Comparison of ENCODE assay signal across 9 cellular contexts in genomic region chr1:237672748-237673147, GRCh38.
DNase-seq lines count a peak whose midpoint lies in the region; ATAC-seq and TF ChIP-seq lines count a peak whose summit lies in the region.
"Had no signal": no experiment of that assay in that cellular context is flagged by ENCODE, and none has a peak within 500 bp of the region (broad histone marks: within the 10 kb centered on the region; RNA-seq: fewer than 3 reads in every experiment).

No MANE protein-coding gene starts in this region.

- no peak overlapping the region for H3K4me3 ChIP-seq in CD8-positive, alpha-beta T cell (ENCODE audit: low read depth, low read length)

- peaks cover 3% of the 10 kb centered on the region; the same call in 1 of the 2 replicates for H3K4me1 Mint-ChIP-seq in HFFc6 (ENCODE audit: low read depth)
- H3K4me1 Mint-ChIP-seq in CD8-positive, alpha-beta T cell (ENCODE audit: low read depth) = no peaks in the 10 kb centered on the region

- no peak overlapping the region for H3K27ac ChIP-seq in CD8-positive, alpha-beta T cell (ENCODE audit: low read depth, low read length)
- H3K27ac ChIP-seq: HL-60 had no signal

- in situ Hi-C loops in SK-MEL-5 (cut with HindIII; ENCODE audit: low pct_unique_long_range_greater_than_20kb, low sequenced_read_pairs) = no loop called here

- POLR2A ChIA-PET in CD8-positive, alpha-beta T cell (lab: Charles Lee) = no interaction called here

- no peak overlapping the region for H3K4me3 Mint-ChIP-seq in HFFc6
- H3K4me3 Mint-ChIP-seq in CD8-positive, alpha-beta T cell = no peak overlapping the region

- H3K9me3 ChIP-seq in CD8-positive, alpha-beta T cell (ENCODE audit: low read length) = no peaks in the 10 kb centered on the region

- no peaks in the 10 kb centered on the region; the same call in 1 of the 2 replicates for H3K36me3 Mint-ChIP-seq in HFFc6 (ENCODE audit: low read depth)
- no peaks in the 10 kb centered on the region for H3K36me3 Mint-ChIP-seq in CD8-positive, alpha-beta T cell

- H3K27me3 Mint-ChIP-seq in HFFc6 (ENCODE audit: insufficient read depth) = 0 out of 2 replicates have a peak, but pooled peaks cover 2% of the 10 kb centered on the region
- no peaks in the 10 kb centered on the region for H3K27me3 Mint-ChIP-seq in CD8-positive, alpha-beta T cell (ENCODE audit: low read depth)

- no peaks in the 10 kb centered on the region for H3K27me3 ChIP-seq in CD8-positive, alpha-beta T cell (ENCODE audit: insufficient read depth, low read length)

- H3K27ac Mint-ChIP-seq in HFFc6 = no peak overlapping the region
- H3K27ac Mint-ChIP-seq in CD8-positive, alpha-beta T cell = no peak overlapping the region

- H3K36me3 ChIP-seq in CD8-positive, alpha-beta T cell (ENCODE audit: insufficient read depth, low read length) = no peaks in the 10 kb centered on the region

- peak; percentile 8; the same call in 1 of the 2 replicates for TF ChIP-seq CTCF in HFFc6 (IDR thresholded peaks at IDR 0.05)
- no peak for TF ChIP-seq CTCF in CD8-positive, alpha-beta T cell (IDR thresholded peaks at IDR 0.05)

- ATAC-seq in left lobe of liver = peak; percentile 68
- no peak for ATAC-seq in HG02610 (IDR thresholded peaks at IDR 0.05; ENCODE audit: unreplicated experiment)
- ATAC-seq in CD8-positive, alpha-beta T cell = no peak
- no peak for ATAC-seq in HG03354 (IDR thresholded peaks at IDR 0.05; ENCODE audit: poor library complexity, severe bottlenecking, unreplicated experiment)

- H3K9me3 Mint-ChIP-seq in HFFc6 = peaks cover 11% of the 10 kb centered on the region
- peaks cover 4% of the 10 kb centered on the region for H3K9me3 Mint-ChIP-seq in CD8-positive, alpha-beta T cell

- CTCF ChIA-PET in CD8-positive, alpha-beta T cell (lab: Charles Lee) = no interaction called here

- H3K4me1 ChIP-seq in CD8-positive, alpha-beta T cell (ENCODE audit: insufficient read depth, low read length) = no peaks in the 10 kb centered on the region

- DNase-seq in NCI-H2081 (lab: John Stamatoyannopoulos, UW) (peak; percentile 13 to 59), NCI-H2081 treated with DMSO at 0.1 percent for 48 hours (lab: John Stamatoyannopoulos, UW) (no peak), HFFc6 (no peak), SK-MEL-5 (ENCODE audit: low read depth, low spot score) (peak; percentile 53), left lobe of liver (ENCODE audit: low spot score) (no peak)
- DNase-seq in CD8-positive, alpha-beta T cell = no peak

- intact Hi-C loops in CD8-positive, alpha-beta T cell (cut with DNase I, micrococcal nuclease) = no loop called here

Comparison
In these comparisons a context has a peak if more than half of its experiments do, and no peak if none do; other contexts are left out.
1. DNase-seq: peak in NCI-H2081 (2 of 2) and SK-MEL-5 (single experiment); none in NCI-H2081 treated with DMSO at 0.1 percent for 48 hours (single experiment), HFFc6 (single experiment), left lobe of liver (single experiment) and CD8-positive, alpha-beta T cell (0 of 7).